ENCODE assay signal across 16 cellular contexts in the genomic region with DNA sequence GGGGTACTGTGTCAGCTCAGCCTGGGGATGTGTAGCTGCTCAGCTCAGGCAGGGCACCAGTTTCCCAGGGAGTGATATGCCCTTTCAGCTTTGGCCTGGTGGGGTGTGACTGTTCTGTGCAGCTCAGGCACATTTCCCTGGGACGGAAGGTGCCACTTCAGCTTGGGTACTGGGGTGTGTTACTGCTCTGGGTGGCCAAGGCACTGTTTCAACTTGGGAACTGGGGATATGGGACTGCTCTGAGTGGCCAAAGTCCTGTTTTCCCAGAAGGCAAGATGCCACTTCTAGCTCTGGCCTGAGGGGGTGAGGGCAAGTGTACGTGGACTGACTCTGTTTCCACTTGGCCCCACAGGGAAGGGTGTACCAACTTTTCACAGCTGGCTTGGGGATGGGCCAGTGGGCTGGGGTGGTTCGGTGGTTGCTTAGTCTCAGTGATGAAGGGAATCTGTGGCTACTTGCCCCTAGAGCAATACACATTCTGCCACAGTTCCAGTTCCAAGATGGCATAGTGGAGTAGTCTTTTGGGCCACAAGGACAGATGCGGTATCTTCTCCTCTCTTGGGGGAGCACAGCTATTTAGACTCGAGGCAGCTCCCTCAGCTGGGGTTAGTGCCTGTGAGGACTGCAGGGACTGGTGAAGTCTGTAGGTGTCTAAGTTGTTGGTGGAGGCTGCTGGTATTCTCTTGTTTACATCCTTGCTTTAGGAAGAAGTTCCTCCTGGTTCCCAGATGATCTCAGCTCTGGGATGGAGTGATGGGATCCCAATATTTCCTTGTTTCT. TPM values are rescaled to one million over a fixed set of nuclear protein-coding genes. Genes with fewer than 3 reads are reported as not detected.
A peak's percentile ranks its signal among the peaks of the same experiment; 100 is the strongest.
DNase-seq lines count a peak whose midpoint lies in the region; ATAC-seq, FAIRE-seq and TF ChIP-seq lines count a peak whose summit lies in the region.
"Had no signal": no experiment of that assay in that cellular context is flagged by ENCODE, and none has a peak within 500 bp of the region (broad histone marks: within the 10 kb centered on the region; RNA-seq: fewer than 3 reads in every experiment).

No MANE protein-coding gene starts in this region.

- FAIRE-seq in astrocyte (lab: Jason Lieb, UNC) (peak; percentile 5), urothelium cell line (lab: Jason Lieb, UNC) (no peak)
- FAIRE-seq: endothelial cell of umbilical vein, islet of Langerhans had no signal

- H3K36me3 Mint-ChIP-seq in MCF 10A (ENCODE audit: insufficient read depth, unreplicated experiment) (no peaks in the 10 kb centered on the region), astrocyte (ENCODE audit: low read depth, unreplicated experiment) (peaks cover 13% of the 10 kb centered on the region)

- no peak overlapping the region for H3K4me3 ChIP-seq in breast epithelium
- H3K4me3 ChIP-seq in astrocyte (ENCODE audit: insufficient read depth, low read depth, low read length), result peak overlapping the region; percentile 18
- H3K4me3 ChIP-seq in mesenchymal stem cell (ENCODE audit: insufficient read depth in 1 of 2, low read depth in 1 of 2, low read length in 2 of 2), result peak overlapping the region in 1 of 2 experiments; percentile 36
- H3K4me3 ChIP-seq: uterus had no signal

- H2BK5ac ChIP-seq in mesenchymal stem cell (ENCODE audit: low read depth, low read length, poor library complexity, severe bottlenecking), result no peak overlapping the region

- intact Hi-C loops in MCF 10A (cut with micrococcal nuclease), result no loop called here
- intact Hi-C loops in breast epithelium (cut with DNase I; ENCODE audit: low total_unique reads), result no loop called here

- CTCF ChIA-PET in MCF 10A (lab: Yijun Ruan, JAX), result interaction anchor here (0.7 to 1.6 kb wide), 3 partner anchors 20 to 71 kb away, joined by 3 to 8 read pairs (median 4); no protein-coding TSS in a partner anchor

- no peak overlapping the region for H2BK120ac ChIP-seq in mesenchymal stem cell (ENCODE audit: low read depth, low read length)

- BruUV-seq in MCF 10A (replicated peaks; lab: Mats Ljungman, UMichigan), result no TSS peak

- no peak overlapping the region for H3K4ac ChIP-seq in mesenchymal stem cell (ENCODE audit: low read depth in 1 of 2, low read length in 2 of 2)

- no peak for TF ChIP-seq POLR2A in breast epithelium (IDR thresholded peaks at IDR 0.05)

- H3K4me1 ChIP-seq in breast epithelium, result no peaks in the 10 kb centered on the region
- peaks cover 15% of the 10 kb centered on the region for H3K4me1 ChIP-seq in astrocyte (ENCODE audit: insufficient read depth, low read length)
- peaks cover 14% of the 10 kb centered on the region for H3K4me1 ChIP-seq in mesenchymal stem cell (ENCODE audit: control insufficient read depth, insufficient read depth, low read depth, low read length)
- H3K4me1 ChIP-seq: uterus had no signal

- H2AFZ ChIP-seq in astrocyte (ENCODE audit: low read depth, low read length) (no peak overlapping the region), mesenchymal stem cell (ENCODE audit: low read depth, low read length) (no peak overlapping the region)

- H2AK5ac ChIP-seq in mesenchymal stem cell (ENCODE audit: low read length, severe bottlenecking), result peak overlapping the region; percentile 17

- H3K4me1 Mint-ChIP-seq in MCF 10A (ENCODE audit: insufficient read depth, unreplicated experiment) (peaks cover 23% of the 10 kb centered on the region), astrocyte (ENCODE audit: low read depth, unreplicated experiment) (peaks cover 19% of the 10 kb centered on the region)

- no peak for ATAC-seq in GM18502 (IDR thresholded peaks at IDR 0.05; ENCODE audit: poor library complexity, unreplicated experiment)

- POLR2A ChIA-PET in MCF 10A (lab: Yijun Ruan, JAX), result interaction anchor here (1.0 kb wide), 1 partner anchor 26 kb away, joined by 3 read pairs; no protein-coding TSS in a partner anchor

- peak overlapping the region in 1 of 2 experiments; percentile 37 for H2BK12ac ChIP-seq in mesenchymal stem cell (ENCODE audit: low read length in 2 of 2)

- H2BK15ac ChIP-seq in mesenchymal stem cell (ENCODE audit: low read depth, poor library complexity, severe bottlenecking), result no peak overlapping the region

- peaks cover 12% of the 10 kb centered on the region for H3K79me1 ChIP-seq in mesenchymal stem cell (replicated peaks; ENCODE audit: low read length, poor library complexity, severe bottlenecking)

- peaks cover 28 to 33% of the 10 kb centered on the region in 2 donors for H3K9me3 ChIP-seq in breast epithelium
- H3K9me3 ChIP-seq in astrocyte (ENCODE audit: insufficient read depth, low read depth, low read length), result no peaks in the 10 kb centered on the region
- peaks cover 20% of the 10 kb centered on the region for H3K9me3 ChIP-seq in mesenchymal stem cell (ENCODE audit: control insufficient read depth, low read length)

- peaks cover 89% of the 10 kb centered on the region for H3K79me2 ChIP-seq in astrocyte (ENCODE audit: insufficient read depth, low read length)

- TF ChIP-seq CTCF in MCF 10A (IDR thresholded peaks at IDR 0.05; ENCODE audit: unreplicated experiment) (no peak), breast epithelium (IDR thresholded peaks at IDR 0.05) (no peak), astrocyte (IDR thresholded peaks at IDR 0.05; ENCODE audit: insufficient read depth, low read depth, low read length) (no peak)

- H3K27ac ChIP-seq in breast epithelium (no peak overlapping the region), astrocyte (ENCODE audit: low read depth, low read length) (peak overlapping the region; percentile 87), mesenchymal stem cell (ENCODE audit: low read length, poor library complexity, severe bottlenecking) (peak overlapping the region; percentile 49)
- H3K27ac ChIP-seq: uterus had no signal

- no peaks in the 10 kb centered on the region for H3K27me3 ChIP-seq in breast epithelium
- H3K27me3 ChIP-seq in astrocyte (ENCODE audit: insufficient read depth, low read length), result no peaks in the 10 kb centered on the region
- no peaks in the 10 kb centered on the region for H3K27me3 ChIP-seq in mesenchymal stem cell (ENCODE audit: control insufficient read depth in 1 of 2, insufficient read depth in 1 of 2, low read length in 2 of 2)
- H3K27me3 ChIP-seq: uterus had no signal

- H3K27me3 Mint-ChIP-seq in MCF 10A (ENCODE audit: insufficient read depth, unreplicated experiment), result no peaks in the 10 kb centered on the region
- no peaks in the 10 kb centered on the region for H3K27me3 Mint-ChIP-seq in astrocyte (ENCODE audit: low read depth, unreplicated experiment)
- H3K27me3 Mint-ChIP-seq: central memory CD8-positive, alpha-beta T cell had no signal

- H3K27ac Mint-ChIP-seq in MCF 10A (ENCODE audit: low read depth, unreplicated experiment), result peak overlapping the region; percentile 16
- peak overlapping the region; percentile 89 for H3K27ac Mint-ChIP-seq in astrocyte (ENCODE audit: unreplicated experiment)

- H3K36me3 ChIP-seq in breast epithelium, result no peaks in the 10 kb centered on the region
- H3K36me3 ChIP-seq in astrocyte (ENCODE audit: insufficient read depth, low read length), result no peaks in the 10 kb centered on the region
- H3K36me3 ChIP-seq in mesenchymal stem cell (ENCODE audit: control insufficient read depth in 1 of 2, insufficient read depth in 2 of 2, low read depth in 1 of 2, low read length in 2 of 2), result peaks cover 0 to 5% of the 10 kb centered on the region in 2 experiments
- H3K36me3 ChIP-seq: uterus had no signal

- H3K9me3 Mint-ChIP-seq in MCF 10A (ENCODE audit: unreplicated experiment), result peaks cover 8% of the 10 kb centered on the region
- peaks cover 18% of the 10 kb centered on the region for H3K9me3 Mint-ChIP-seq in astrocyte (ENCODE audit: unreplicated experiment)

- H3K18ac ChIP-seq in mesenchymal stem cell (ENCODE audit: low read depth in 1 of 2, low read length in 2 of 2), result peak overlapping the region; percentile 53 to 71

- peak overlapping the region; percentile 19 for H4K91ac ChIP-seq in mesenchymal stem cell (ENCODE audit: low read length)

- peaks cover 27% of the 10 kb centered on the region for H4K20me1 ChIP-seq in astrocyte (ENCODE audit: insufficient read depth, low read length)

- H4K8ac ChIP-seq in mesenchymal stem cell (ENCODE audit: low read length), result peak overlapping the region; percentile 35

- 90% methylated on average over 5 of the region's 5 CpGs for WGBS in mesenchymal stem cell

- H3K9ac ChIP-seq in astrocyte (ENCODE audit: low read length) (peak overlapping the region; percentile 68), mesenchymal stem cell (ENCODE audit: low read length) (peak overlapping the region; percentile 62)

- H3K23ac ChIP-seq in mesenchymal stem cell (ENCODE audit: low read length in 2 of 2), result peak overlapping the region in 1 of 2 experiments; percentile 16

- H3K14ac ChIP-seq in mesenchymal stem cell (ENCODE audit: low read length in 2 of 2), result peak overlapping the region in 1 of 2 experiments; percentile 88

- H3K4me3 Mint-ChIP-seq in MCF 10A (ENCODE audit: unreplicated experiment), result no peak overlapping the region
- H3K4me3 Mint-ChIP-seq in astrocyte (ENCODE audit: unreplicated experiment), result peak overlapping the region; percentile 28
- H3K4me3 Mint-ChIP-seq: central memory CD8-positive, alpha-beta T cell had no signal

- DNase-seq in MCF 10A (ENCODE audit: unreplicated experiment) (no peak), breast epithelium (ENCODE audit: low spot score in 2 of 2) (no peak), astrocyte (ENCODE audit: low read depth) (no peak), mesenchymal stem cell (no peak), urothelium cell line (ENCODE audit: low spot score) (peak; percentile 0)
- no peak for DNase-seq in stimulated activated CD4-positive, alpha-beta T cell treated with anti-CD3 and anti-CD28 coated beads, Interleukin-2, amount 100 ng/mL, for 24 hours
- DNase-seq in activated CD4-positive, alpha-beta T cell treated with anti-CD3 and anti-CD28 coated beads, Interleukin-2, amount 50 U/mL, for 1 hour, result no peak
- DNase-seq: Kasumi-1; NCI-H1436 treated with DMSO at 0.1 percent for 48 hours; stimulated activated CD4-positive, alpha-beta T cell treated with anti-CD3 and anti-CD28 coated beads, Interleukin-4, amount 100 ng/mL, for 24 hours; SW 1271; uterus had no signal

- peak overlapping the region; percentile 67 for H3K4me2 ChIP-seq in astrocyte (ENCODE audit: low read length)
- H3K4me2 ChIP-seq in mesenchymal stem cell (ENCODE audit: low read length, poor library complexity, severe bottlenecking), result no peak overlapping the region

RNA-seq across cellular contexts. Expression of gene TBC1D15, which starts 26.4 kb away (rescaled TPM):
- 42.4 and 43.8 TPM in 2 replicates for total RNA-seq in MCF 10A (2022)
- 10 to 100 TPM; 56.7 to 64.2 (median 59.8) TPM for total RNA-seq in breast epithelium
- 26.5 and 28.4 TPM in 2 replicates for total RNA-seq in astrocyte
- 22.9 TPM for polyA plus RNA-seq in mesenchymal stem cell (2013, experiment 1 of 2)
- 23.4 TPM for polyA plus RNA-seq in mesenchymal stem cell (2013, experiment 2 of 2)

Comparison
In these comparisons a context has a peak if more than half of its experiments do, and no peak if none do; other contexts are left out.
1. H3K27ac ChIP-seq: peak in astrocyte (single experiment) and mesenchymal stem cell (single experiment); none in breast epithelium (0 of 2).